8 cellular contexts compared by ENCODE assay signal in genomic region chr11:119339581-119340334, GRCh38. TPM values are rescaled to one million over a fixed set of nuclear protein-coding genes. Genes with fewer than 3 reads are reported as not detected.
DNase-seq lines count a peak whose midpoint lies in the region; TF ChIP-seq lines count a peak whose summit lies in the region.

No MANE protein-coding gene starts in this region.

- H3K4me1 ChIP-seq in cardiac muscle cell (ENCODE audit: low read depth) (peaks cover 3% of the 10 kb centered on the region), ovary (ENCODE audit: insufficient read depth) (peaks cover 10% of the 10 kb centered on the region)

- H3K36me3 ChIP-seq in cardiac muscle cell (no peaks in the 10 kb centered on the region), ovary (no peaks in the 10 kb centered on the region)

- H3K27ac ChIP-seq in adipose tissue (ENCODE audit: low read depth, low read length): peak overlapping the region; percentile 78
- H3K27ac ChIP-seq in cardiac muscle cell: no peak overlapping the region
- H3K27ac ChIP-seq in ovary: peak overlapping the region; percentile 20 to 60

- no peaks in the 10 kb centered on the region for H3K9me3 ChIP-seq in cardiac muscle cell (ENCODE audit: low read depth)
- H3K9me3 ChIP-seq in ovary: no peaks in the 10 kb centered on the region

- H3K27me3 ChIP-seq in cardiac muscle cell (peaks cover 57% of the 10 kb centered on the region), ovary (no peaks in the 10 kb centered on the region)

- TF ChIP-seq CTCF in cardiac muscle cell (IDR thresholded peaks at IDR 0.05; ENCODE audit: low read depth, low read length) (peak; percentile 84), ovary (IDR thresholded peaks at IDR 0.05) (peak; percentile 62 to 85 (median 81))

- H3K4me3 ChIP-seq in cardiac muscle cell (peak overlapping the region; percentile 32), ovary (peak overlapping the region; percentile 53)

- peak; percentile 39 for TF ChIP-seq POLR2A in ovary (IDR thresholded peaks at IDR 0.05)

- intact Hi-C loops in ovary (cut with DNase I): loop anchor here in 1 of 4 donors (5.0 to 10.0 kb wide), 2 partner anchors 132 to 245 kb away; partner anchors contain the start of gene CBL

- TF ChIP-seq EP300 in ovary (IDR thresholded peaks at IDR 0.05): no peak

- DNase-seq in COLO668 (lab: John Stamatoyannopoulos, UW; ENCODE audit: unreplicated experiment): peak; percentile 26
- DNase-seq in HuH-7.5 (ENCODE audit: low spot score): peak; percentile 79
- DNase-seq in cardiac muscle cell (ENCODE audit: low read depth in 1 of 2, low spot score in 1 of 2): peak; percentile 75 to 87
- DNase-seq in ovary: peak; percentile 51 to 81 (median 74)
- DNase-seq in OCI-M2 (lab: John Stamatoyannopoulos, UW; ENCODE audit: unreplicated experiment): no peak
- DNase-seq in NCI-H226: no peak
- no peak for DNase-seq in DMS153 treated with DMSO at 0.1 percent for 48 hours (lab: John Stamatoyannopoulos, UW; ENCODE audit: unreplicated experiment)

- 3 to 7% (median 4%) methylated on average over 71 to 88 of the region's 88 CpGs for WGBS in adipose tissue, 3 donors
- WGBS in ovary, 3 donors: 1 to 2% (median 2%) methylated on average over 12 to 87 of the region's 88 CpGs

RNA-seq across cellular contexts. Expression of gene C1QTNF5, which starts 0.9 kb away (rescaled TPM):
- polyA plus RNA-seq in adipose tissue: 10 to 100 TPM; 13.1 to 45.3 (median 26.5) TPM
- 3.4 and 8.0 TPM in 2 replicates for total RNA-seq in cardiac muscle cell
- polyA plus RNA-seq in cardiac muscle cell: 5.8 and 10.4 TPM in 2 replicates
- total RNA-seq in ovary: 10 to 100 TPM in 4 of 7 donors, 1 to 10 TPM in 3; 4.4 to 25.7 (median 10.8) TPM
- polyA plus RNA-seq in ovary: 10 to 100 TPM in 1 of 2 donors, 1 to 10 TPM in 1; 5.7 to 17.2 TPM

RNA-seq across cellular contexts. Expression of gene RNF26, which starts 5.4 kb away (rescaled TPM):
- polyA plus RNA-seq in adipose tissue (10 to 100 TPM in 2 of 3 donors, 1 to 10 TPM in 1; 8.8 to 16.3 (median 11.1) TPM), cardiac muscle cell (45.6 and 99.8 TPM in 2 replicates), ovary (10 to 100 TPM; 14.9 to 18.1 TPM)
- total RNA-seq in cardiac muscle cell (7.3 and 18.6 TPM in 2 replicates), ovary (10 to 100 TPM in 6 of 7 donors, 1 to 10 TPM in 1; 7.0 to 25.8 (median 22.0) TPM)

RNA-seq across cellular contexts. Expression of gene MFRP, which starts 6.7 kb away (rescaled TPM):
- polyA plus RNA-seq in adipose tissue: under 1 TPM in 2 of 3 donors, not detected in 1; 0.03 to 0.11 TPM
- total RNA-seq in cardiac muscle cell: not detected in 2 replicates
- polyA plus RNA-seq in cardiac muscle cell: not detected in 2 replicates
- total RNA-seq in ovary: under 1 TPM in 1 of 7 donors, not detected in 6; 0.11 TPM
- polyA plus RNA-seq in ovary: not detected

RNA-seq across cellular contexts. Expression of gene MCAM, which starts 22.8 kb away (rescaled TPM):
- polyA plus RNA-seq in adipose tissue: 100 to 1,000 TPM in 2 of 3 donors, 10 to 100 TPM in 1; 45.3 to 517 (median 120) TPM
- total RNA-seq in cardiac muscle cell: 32.5 and 49.3 TPM in 2 replicates
- 13.8 and 14.8 TPM in 2 replicates for polyA plus RNA-seq in cardiac muscle cell
- total RNA-seq in ovary: 100 to 1,000 TPM in 2 of 7 donors, 10 to 100 TPM in 5; 34.6 to 121 (median 45.7) TPM
- 100 to 1,000 TPM in 1 of 2 donors, 10 to 100 TPM in 1; 89.9 to 119 TPM for polyA plus RNA-seq in ovary

RNA-seq across cellular contexts. Expression of gene USP2, which starts 41.7 kb away (rescaled TPM):
- 1 to 10 TPM; 1.6 to 8.8 (median 3.0) TPM for polyA plus RNA-seq in adipose tissue
- total RNA-seq in cardiac muscle cell: 28.3 and 39.0 TPM in 2 replicates
- 36.5 and 44.1 TPM in 2 replicates for polyA plus RNA-seq in cardiac muscle cell
- 10 to 100 TPM in 1 of 7 donors, 1 to 10 TPM in 6; 1.3 to 16.9 (median 4.8) TPM for total RNA-seq in ovary
- 1 to 10 TPM; 1.0 to 3.4 TPM for polyA plus RNA-seq in ovary

Comparison
In these comparisons a context has a peak if more than half of its experiments do, and no peak if none do; other contexts are left out.
1. DNase-seq: peak in COLO668 (single experiment), HuH-7.5 (single experiment), cardiac muscle cell (2 of 2) and ovary (5 of 5); none in OCI-M2 (single experiment), NCI-H226 (single experiment) and DMS153 treated with DMSO at 0.1 percent for 48 hours (single experiment).